ENCODE assay signal across 16 cellular contexts in the genomic region with DNA sequence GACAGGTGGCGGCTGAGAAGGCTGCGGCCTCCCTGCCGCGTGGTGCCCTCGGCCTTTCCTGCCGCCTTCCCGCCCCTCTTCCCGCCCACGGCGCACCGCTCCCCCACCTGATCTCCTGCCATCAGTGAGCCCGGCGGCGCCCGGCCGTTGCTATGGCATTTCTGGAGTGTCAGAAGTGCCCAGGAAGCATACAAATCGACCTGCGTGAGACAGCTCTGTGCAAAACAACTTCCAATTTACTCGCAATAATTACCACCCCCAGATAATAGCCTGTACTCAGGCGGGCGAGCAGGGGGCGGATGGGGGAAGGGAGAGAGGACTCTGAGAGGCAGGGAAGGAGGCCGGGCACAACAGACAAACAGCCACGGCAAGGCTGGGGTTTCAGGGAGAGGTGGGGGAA. TPM values are rescaled to one million over a fixed set of nuclear protein-coding genes. Genes with fewer than 3 reads are reported as not detected.
DNase-seq lines count a peak whose midpoint lies in the region; ATAC-seq, FAIRE-seq and TF ChIP-seq lines count a peak whose summit lies in the region.
"Had no signal": no experiment of that assay in that cellular context is flagged by ENCODE, and none has a peak within 500 bp of the region (broad histone marks: within the 10 kb centered on the region; RNA-seq: fewer than 3 reads in every experiment).

No MANE protein-coding gene starts in this region.

- no peak overlapping the region for H3K27ac Mint-ChIP-seq in WTC11
- no peak overlapping the region for H3K27ac Mint-ChIP-seq in effector memory CD8-positive, alpha-beta T cell
- H3K27ac Mint-ChIP-seq: activated naive CD8-positive, alpha-beta T cell treated with anti-CD3 and anti-CD28 coated beads, Interleukin-2, amount 10 ng/mL, durations not matched to agents 7 days and 5 days; stimulated activated effector memory CD8-positive, alpha-beta T cell treated with anti-CD3 and anti-CD28 coated beads, Interleukin-12 subunit alpha, Interleukin-12 subunit beta, amount 100 ng/mL, for 72 hours had no signal

- TF ChIP-seq POLR2A in right lobe of liver (IDR thresholded peaks at IDR 0.05) (no peak), HepG2 (IDR thresholded peaks at IDR 0.05; ENCODE audit: insufficient read depth in 1 of 2, low read depth in 2 of 2, low read length in 2 of 2) (no peak)

- intact Hi-C loops in right lobe of liver (cut with DNase I), result no loop called here
- intact Hi-C loops in HepG2 (cut with micrococcal nuclease; ENCODE audit: unreplicated experiment), result no loop called here
- intact Hi-C loops in left lung (cut with DNase I), result no loop called here
- intact Hi-C loops in cardiac septum (cut with DNase I), result no loop called here

- no peaks in the 10 kb centered on the region for H3K9me3 Mint-ChIP-seq in WTC11
- no peaks in the 10 kb centered on the region for H3K9me3 Mint-ChIP-seq in effector memory CD8-positive, alpha-beta T cell
- H3K9me3 Mint-ChIP-seq: activated naive CD8-positive, alpha-beta T cell treated with anti-CD3 and anti-CD28 coated beads, Interleukin-2, amount 10 ng/mL, durations not matched to agents 7 days and 5 days; stimulated activated effector memory CD8-positive, alpha-beta T cell treated with anti-CD3 and anti-CD28 coated beads, Interleukin-12 subunit alpha, Interleukin-12 subunit beta, amount 100 ng/mL, for 72 hours had no signal

- ATAC-seq in right lobe of liver (peak; percentile 20 to 69 (median 40)), HepG2 (no peak), WTC11 (peak; percentile 55), left lung (peak; percentile 84), HG02798 (IDR thresholded peaks at IDR 0.05; ENCODE audit: poor library complexity, unreplicated experiment) (no peak)
- no peak for ATAC-seq in effector memory CD8-positive, alpha-beta T cell (replicated peaks)
- ATAC-seq: left cardiac atrium; stimulated activated effector memory CD8-positive, alpha-beta T cell treated with anti-CD3 and anti-CD28 coated beads, Interleukin-12 subunit alpha, Interleukin-12 subunit beta, amount 100 ng/mL, for 72 hours had no signal

- H3K27me3 ChIP-seq in right lobe of liver, result peaks cover 0 to 6% of the 10 kb centered on the region in 2 donors
- no peaks in the 10 kb centered on the region for H3K27me3 ChIP-seq in HepG2 (ENCODE audit: control insufficient read depth in 1 of 2, insufficient read depth in 2 of 2, low read length in 2 of 2)
- peaks cover 12 to 20% of the 10 kb centered on the region in 2 donors for H3K27me3 ChIP-seq in left lung

- DNase-seq in right lobe of liver (peak in 1 of 3 donors; percentile 44), HepG2 (ENCODE audit: low spot score) (no peak), WTC11 (ENCODE audit: low spot score) (peak; percentile 40), left lung (peak; percentile 46 to 79), cardiac septum (ENCODE audit: low spot score) (no peak), AML-193 (lab: John Stamatoyannopoulos, UW) (no peak)
- no peak for DNase-seq in effector memory CD8-positive, alpha-beta T cell
- DNase-seq: activated CD4-positive, CD25-positive, alpha-beta regulatory T cell; activated naive CD8-positive, alpha-beta T cell treated with anti-CD3 and anti-CD28 coated beads, Interleukin-2, amount 10 ng/mL, durations not matched to agents 7 days and 5 days; Karpas-422; left cardiac atrium had no signal

- TF ChIP-seq EP300 in HepG2 (IDR thresholded peaks at IDR 0.05; ENCODE audit: low read depth in 2 of 2, low read length in 2 of 2) (no peak), HepG2 (CRISPR knock-in tag; IDR thresholded peaks at IDR 0.05; ENCODE audit: borderline replicate concordance) (no peak)

- H3K36me3 Mint-ChIP-seq in WTC11, result no peaks in the 10 kb centered on the region
- H3K36me3 Mint-ChIP-seq in effector memory CD8-positive, alpha-beta T cell (ENCODE audit: insufficient read depth), result peaks cover 4% of the 10 kb centered on the region
- H3K36me3 Mint-ChIP-seq: activated naive CD8-positive, alpha-beta T cell treated with anti-CD3 and anti-CD28 coated beads, Interleukin-2, amount 10 ng/mL, durations not matched to agents 7 days and 5 days; stimulated activated effector memory CD8-positive, alpha-beta T cell treated with anti-CD3 and anti-CD28 coated beads, Interleukin-12 subunit alpha, Interleukin-12 subunit beta, amount 100 ng/mL, for 72 hours had no signal

- in situ Hi-C loops in HepG2 (cut with HindIII; ENCODE audit: extremely low pct_ligation_motif_present, low pct_unique_long_range_greater_than_20kb), result no loop called here

- CTCF ChIA-PET in HepG2 (lab: Yijun Ruan, JAX; ENCODE audit: low intra/inter-chr PET ratio, low total read pairs), result no interaction called here
- CTCF ChIA-PET in WTC11 (lab: Charles Lee), result interaction anchor here (1.7 to 1.9 kb wide), 2 partner anchors 10 to 13 kb away, joined by 7 to 8 read pairs; no protein-coding TSS in a partner anchor

- POLR2A ChIA-PET in HepG2 (lab: Yijun Ruan, JAX), result no interaction called here
- POLR2A ChIA-PET in WTC11 (lab: Charles Lee), result interaction anchor here (1.1 kb wide), 1 partner anchor 17 kb away, joined by 3 read pairs; the partner anchor contains the start of gene ERCC6L

- H3K4me1 Mint-ChIP-seq in WTC11, result peaks cover 18% of the 10 kb centered on the region
- H3K4me1 Mint-ChIP-seq in effector memory CD8-positive, alpha-beta T cell (ENCODE audit: low read depth in 2 of 2), result no peaks in the 10 kb centered on the region
- H3K4me1 Mint-ChIP-seq: activated naive CD8-positive, alpha-beta T cell treated with anti-CD3 and anti-CD28 coated beads, Interleukin-2, amount 10 ng/mL, durations not matched to agents 7 days and 5 days; stimulated activated effector memory CD8-positive, alpha-beta T cell treated with anti-CD3 and anti-CD28 coated beads, Interleukin-12 subunit alpha, Interleukin-12 subunit beta, amount 100 ng/mL, for 72 hours had no signal

- H3K79me2 ChIP-seq in HepG2 (ENCODE audit: insufficient read depth, low read length), result no peaks in the 10 kb centered on the region

- no peak overlapping the region for H3K9ac ChIP-seq in HepG2 (ENCODE audit: insufficient read depth, low read depth, low read length)

- H3K36me3 ChIP-seq in right lobe of liver, result no peaks in the 10 kb centered on the region
- no peaks in the 10 kb centered on the region for H3K36me3 ChIP-seq in HepG2 (replicated peaks in 1 of 2; ENCODE audit: control insufficient read depth in 1 of 2, insufficient read depth in 2 of 2, low read length in 2 of 2)
- H3K36me3 ChIP-seq in left lung, result no peaks in the 10 kb centered on the region

- no peak for FAIRE-seq in HepG2 (lab: Jason Lieb, UNC)
- FAIRE-seq: RCC 7860 had no signal

- H3K4me3 ChIP-seq in right lobe of liver (no peak overlapping the region), HepG2 (replicated peaks in 1 of 3; ENCODE audit: insufficient read depth in 1 of 3, low read depth in 2 of 3, low read length in 3 of 3) (no peak overlapping the region), left lung (no peak overlapping the region)
- H3K4me3 ChIP-seq: skin epidermis had no signal

- BruUV-seq in HepG2 (replicated peaks; lab: Mats Ljungman, UMichigan), result no TSS peak

- no peak overlapping the region for H2AFZ ChIP-seq in HepG2 (ENCODE audit: low read length)

- no peaks in the 10 kb centered on the region; the same call in none of the 2 replicates for H3K27me3 Mint-ChIP-seq in WTC11 (ENCODE audit: low read depth)
- H3K27me3 Mint-ChIP-seq in effector memory CD8-positive, alpha-beta T cell, result peaks cover 24 to 41% of the 10 kb centered on the region in 2 donors

- TF ChIP-seq CTCF in right lobe of liver (IDR thresholded peaks at IDR 0.05) (no peak), HepG2 (CRISPR knock-in tag; IDR thresholded peaks at IDR 0.05) (no peak), WTC11 (IDR thresholded peaks at IDR 0.05) (no peak), left lung (IDR thresholded peaks at IDR 0.05) (no peak)

- no peak overlapping the region for H3K27ac ChIP-seq in right lobe of liver
- no peak overlapping the region for H3K27ac ChIP-seq in HepG2 (ENCODE audit: extremely low read length, insufficient read depth, low read length)
- no peak overlapping the region for H3K27ac ChIP-seq in left lung
- H3K27ac ChIP-seq: skin epidermis had no signal

- H3K4me1 ChIP-seq in right lobe of liver, result no peaks in the 10 kb centered on the region
- peaks cover 22% of the 10 kb centered on the region for H3K4me1 ChIP-seq in HepG2 (ENCODE audit: insufficient read depth, low read length)
- H3K4me1 ChIP-seq in left lung, result no peaks in the 10 kb centered on the region

- WGBS in right lobe of liver (ENCODE audit: insufficient coverage, low coverage, low lambda C conversion rate, missing lambda C conversion rate), result 27% methylated on average over 5 of the region's 24 CpGs
- 90% methylated on average over 11 of the region's 24 CpGs for WGBS in HepG2 (ENCODE audit: low lambda C conversion rate)

- H4K20me1 ChIP-seq in HepG2 (ENCODE audit: insufficient read depth, low read length), result no peaks in the 10 kb centered on the region

- no peak overlapping the region for H3K4me2 ChIP-seq in HepG2 (ENCODE audit: low read depth, low read length)

- H3K9me3 ChIP-seq in right lobe of liver (no peaks in the 10 kb centered on the region), HepG2 (ENCODE audit: low read length) (no peaks in the 10 kb centered on the region), left lung (no peaks in the 10 kb centered on the region)

- no peak for TF ChIP-seq RAD21 in HepG2 (CRISPR knock-in tag; IDR thresholded peaks at IDR 0.05)

- peak overlapping the region; percentile 62 for H3K4me3 Mint-ChIP-seq in WTC11
- no peak overlapping the region for H3K4me3 Mint-ChIP-seq in effector memory CD8-positive, alpha-beta T cell
- H3K4me3 Mint-ChIP-seq: activated naive CD8-positive, alpha-beta T cell treated with anti-CD3 and anti-CD28 coated beads, Interleukin-2, amount 10 ng/mL, durations not matched to agents 7 days and 5 days; stimulated activated effector memory CD8-positive, alpha-beta T cell treated with anti-CD3 and anti-CD28 coated beads, Interleukin-12 subunit alpha, Interleukin-12 subunit beta, amount 100 ng/mL, for 72 hours had no signal

RNA-seq across cellular contexts. Expression of gene ERCC6L, which starts 16.6 kb away (rescaled TPM):
- under 1 TPM in 4 of 6 experiments, not detected in 2; 0.09 to 0.62 (median 0.30) TPM for total RNA-seq in right lobe of liver
- 9.5 and 15.6 TPM in 2 replicates for total RNA-seq in HepG2 (2016; rRNA removed; fragmentation: Illumina TruSeq; extraction: Trizol)
- total RNA-seq in HepG2 (2016; cell fraction: cytosol; rRNA removed; fragmentation: Illumina TruSeq; extraction: Trizol; ENCODE audit: low read depth), result 0.51 and 0.53 TPM in 2 replicates
- total RNA-seq in HepG2 (2016; cell fraction: insoluble cytoplasmic fraction; rRNA removed; fragmentation: Illumina TruSeq; extraction: Trizol), result 8.9 and 15.0 TPM in 2 replicates
- total RNA-seq in HepG2 (2016; cell fraction: membrane; rRNA removed; fragmentation: Illumina TruSeq; extraction: Trizol), result 2.8 and 3.0 TPM in 2 replicates
- total RNA-seq in HepG2 (2016; cell fraction: nucleus; rRNA removed; fragmentation: Illumina TruSeq; extraction: Trizol), result 6.5 and 7.0 TPM in 2 replicates
- polyA plus RNA-seq in HepG2 (2011; rRNA removed), result 0.47 and 0.86 TPM in 2 replicates
- 0.35 and 0.44 TPM in 2 replicates for polyA plus RNA-seq in HepG2 (2011; cell fraction: cytosol; rRNA removed)
- polyA plus RNA-seq in HepG2 (2011; cell fraction: nucleus; rRNA removed), result 0.31 and 0.34 TPM in 2 replicates
- 0.69 and 2.0 TPM in 2 replicates for polyA plus RNA-seq in HepG2 (2012)
- 0.15 and 0.16 TPM in 2 replicates for polyA plus RNA-seq in HepG2 (2016; cell fraction: cytosol; fragmentation: Illumina TruSeq; extraction: Trizol; ENCODE audit: low read depth)
- 9.3 and 9.9 TPM in 2 replicates for polyA plus RNA-seq in HepG2 (2016; cell fraction: insoluble cytoplasmic fraction; fragmentation: Illumina TruSeq; extraction: Trizol; ENCODE audit: low read depth)
- polyA plus RNA-seq in HepG2 (2016; cell fraction: membrane; fragmentation: Illumina TruSeq; extraction: Trizol; ENCODE audit: low read depth), result 0.56 and 0.79 TPM in 2 replicates
- 5.2 and 5.3 TPM in 2 replicates for polyA plus RNA-seq in HepG2 (2016; cell fraction: nucleus; fragmentation: Illumina TruSeq; extraction: Trizol; ENCODE audit: insufficient read depth, low read depth)
- polyA minus RNA-seq in HepG2 (2011; rRNA and poly(A)+ RNA removed; ENCODE audit: low replicate concordance), result 0.68 and 2.3 TPM in 2 replicates
- polyA minus RNA-seq in HepG2 (2011; cell fraction: cytosol; rRNA and poly(A)+ RNA removed), result 1.1 and 1.7 TPM in 2 replicates
- polyA minus RNA-seq in HepG2 (2011; cell fraction: nucleus; rRNA and poly(A)+ RNA removed), result 2.2 TPM in 2 replicates
- total RNA-seq in WTC11 (2021), result 17.8 to 19.8 TPM (median 18.4 TPM) in 3 replicates
- 1 to 10 TPM; 1.1 to 1.5 TPM for total RNA-seq in left lung
- total RNA-seq in cardiac septum, result 0.08 TPM

RNA-seq across cellular contexts. Expression of gene RPS4X, which starts 21.6 kb away (rescaled TPM):
- total RNA-seq in right lobe of liver, result 100 to 1,000 TPM; 227 to 432 (median 340) TPM
- 796 and 972 TPM in 2 replicates for total RNA-seq in HepG2 (2016; rRNA removed; fragmentation: Illumina TruSeq; extraction: Trizol)
- total RNA-seq in HepG2 (2016; cell fraction: cytosol; rRNA removed; fragmentation: Illumina TruSeq; extraction: Trizol; ENCODE audit: low read depth), result 1,084 and 1,255 TPM in 2 replicates
- total RNA-seq in HepG2 (2016; cell fraction: insoluble cytoplasmic fraction; rRNA removed; fragmentation: Illumina TruSeq; extraction: Trizol), result 778 and 945 TPM in 2 replicates
- total RNA-seq in HepG2 (2016; cell fraction: membrane; rRNA removed; fragmentation: Illumina TruSeq; extraction: Trizol), result 1,905 and 2,048 TPM in 2 replicates
- 275 and 295 TPM in 2 replicates for total RNA-seq in HepG2 (2016; cell fraction: nucleus; rRNA removed; fragmentation: Illumina TruSeq; extraction: Trizol)
- polyA plus RNA-seq in HepG2 (2011; rRNA removed), result 1,199 and 1,289 TPM in 2 replicates
- polyA plus RNA-seq in HepG2 (2011; cell fraction: cytosol; rRNA removed), result 1,509 and 1,662 TPM in 2 replicates
- 301 and 377 TPM in 2 replicates for polyA plus RNA-seq in HepG2 (2011; cell fraction: nucleus; rRNA removed)
- 1,270 and 1,395 TPM in 2 replicates for polyA plus RNA-seq in HepG2 (2012)
- 1,609 and 1,819 TPM in 2 replicates for polyA plus RNA-seq in HepG2 (2016; cell fraction: cytosol; fragmentation: Illumina TruSeq; extraction: Trizol; ENCODE audit: low read depth)
- polyA plus RNA-seq in HepG2 (2016; cell fraction: insoluble cytoplasmic fraction; fragmentation: Illumina TruSeq; extraction: Trizol; ENCODE audit: low read depth), result 1,262 and 1,290 TPM in 2 replicates
- polyA plus RNA-seq in HepG2 (2016; cell fraction: membrane; fragmentation: Illumina TruSeq; extraction: Trizol; ENCODE audit: low read depth), result 2,384 and 2,506 TPM in 2 replicates
- 573 and 598 TPM in 2 replicates for polyA plus RNA-seq in HepG2 (2016; cell fraction: nucleus; fragmentation: Illumina TruSeq; extraction: Trizol; ENCODE audit: insufficient read depth, low read depth)
- 414 and 1,377 TPM in 2 replicates for polyA minus RNA-seq in HepG2 (2011; rRNA and poly(A)+ RNA removed; ENCODE audit: low replicate concordance)
- 414 and 464 TPM in 2 replicates for polyA minus RNA-seq in HepG2 (2011; cell fraction: cytosol; rRNA and poly(A)+ RNA removed)
- 140 and 217 TPM in 2 replicates for polyA minus RNA-seq in HepG2 (2011; cell fraction: nucleus; rRNA and poly(A)+ RNA removed)
- total RNA-seq in WTC11 (2021), result 805 to 905 TPM (median 863 TPM) in 3 replicates
- total RNA-seq in left lung, result 1,000 to 10,000 TPM in 1 of 2 donors, 100 to 1,000 TPM in 1; 576 to 1,027 TPM
- 413 TPM for total RNA-seq in cardiac septum

RNA-seq across cellular contexts. Expression of gene CITED1, which starts 50.3 kb away (rescaled TPM):
- total RNA-seq in right lobe of liver (not detected), HepG2 (2016; rRNA removed; fragmentation: Illumina TruSeq; extraction: Trizol) (not detected in 2 replicates), WTC11 (2021) (2.2 to 4.5 TPM (median 3.9 TPM) in 3 replicates), left lung (1 to 10 TPM in 1 of 2 donors, under 1 TPM in 1; 0.39 to 3.8 TPM), cardiac septum (2.1 TPM)
- not detected in 2 replicates for total RNA-seq in HepG2 (2016; cell fraction: cytosol; rRNA removed; fragmentation: Illumina TruSeq; extraction: Trizol; ENCODE audit: low read depth)
- total RNA-seq in HepG2 (2016; cell fraction: insoluble cytoplasmic fraction; rRNA removed; fragmentation: Illumina TruSeq; extraction: Trizol), result not detected in 2 replicates
- total RNA-seq in HepG2 (2016; cell fraction: membrane; rRNA removed; fragmentation: Illumina TruSeq; extraction: Trizol), result 0.34 TPM in 1 of 2 replicates, not detected in the other
- 0.53 TPM in 1 of 2 replicates, not detected in the other for total RNA-seq in HepG2 (2016; cell fraction: nucleus; rRNA removed; fragmentation: Illumina TruSeq; extraction: Trizol)
- 0.09 TPM in 1 of 2 replicates, not detected in the other for polyA plus RNA-seq in HepG2 (2011; rRNA removed)
- polyA plus RNA-seq in HepG2 (2011; cell fraction: cytosol; rRNA removed), result 0.15 TPM in 1 of 2 replicates, not detected in the other
- 0.29 TPM in 1 of 2 replicates, not detected in the other for polyA plus RNA-seq in HepG2 (2011; cell fraction: nucleus; rRNA removed)
- not detected in 2 replicates for polyA plus RNA-seq in HepG2 (2012)
- 0.27 and 0.35 TPM in 2 replicates for polyA plus RNA-seq in HepG2 (2016; cell fraction: cytosol; fragmentation: Illumina TruSeq; extraction: Trizol; ENCODE audit: low read depth)
- not detected in 2 replicates for polyA plus RNA-seq in HepG2 (2016; cell fraction: insoluble cytoplasmic fraction; fragmentation: Illumina TruSeq; extraction: Trizol; ENCODE audit: low read depth)
- not detected in 2 replicates for polyA plus RNA-seq in HepG2 (2016; cell fraction: membrane; fragmentation: Illumina TruSeq; extraction: Trizol; ENCODE audit: low read depth)
- 0.77 TPM in 1 of 2 replicates, not detected in the other for polyA plus RNA-seq in HepG2 (2016; cell fraction: nucleus; fragmentation: Illumina TruSeq; extraction: Trizol; ENCODE audit: insufficient read depth, low read depth)
- 0.38 and 1.3 TPM in 2 replicates for polyA minus RNA-seq in HepG2 (2011; rRNA and poly(A)+ RNA removed; ENCODE audit: low replicate concordance)
- polyA minus RNA-seq in HepG2 (2011; cell fraction: cytosol; rRNA and poly(A)+ RNA removed), result not detected in 2 replicates
- polyA minus RNA-seq in HepG2 (2011; cell fraction: nucleus; rRNA and poly(A)+ RNA removed), result not detected in 2 replicates
- total RNA-seq: epithelial cell of proximal tubule had no signal

Comparison
In these comparisons a context has a peak if more than half of its experiments do, and no peak if none do; other contexts are left out.
1. ATAC-seq: peak in right lobe of liver (4 of 4), WTC11 (single experiment) and left lung (single experiment); none in HepG2 (single experiment), effector memory CD8-positive, alpha-beta T cell (single experiment) and HG02798 (single experiment).
2. DNase-seq: peak in WTC11 (single experiment) and left lung (2 of 2); none in HepG2 (single experiment), cardiac septum (single experiment), effector memory CD8-positive, alpha-beta T cell (0 of 3) and AML-193 (0 of 2).